Comparison of ENCODE assay signal across 1 cellular context in the genomic region with DNA sequence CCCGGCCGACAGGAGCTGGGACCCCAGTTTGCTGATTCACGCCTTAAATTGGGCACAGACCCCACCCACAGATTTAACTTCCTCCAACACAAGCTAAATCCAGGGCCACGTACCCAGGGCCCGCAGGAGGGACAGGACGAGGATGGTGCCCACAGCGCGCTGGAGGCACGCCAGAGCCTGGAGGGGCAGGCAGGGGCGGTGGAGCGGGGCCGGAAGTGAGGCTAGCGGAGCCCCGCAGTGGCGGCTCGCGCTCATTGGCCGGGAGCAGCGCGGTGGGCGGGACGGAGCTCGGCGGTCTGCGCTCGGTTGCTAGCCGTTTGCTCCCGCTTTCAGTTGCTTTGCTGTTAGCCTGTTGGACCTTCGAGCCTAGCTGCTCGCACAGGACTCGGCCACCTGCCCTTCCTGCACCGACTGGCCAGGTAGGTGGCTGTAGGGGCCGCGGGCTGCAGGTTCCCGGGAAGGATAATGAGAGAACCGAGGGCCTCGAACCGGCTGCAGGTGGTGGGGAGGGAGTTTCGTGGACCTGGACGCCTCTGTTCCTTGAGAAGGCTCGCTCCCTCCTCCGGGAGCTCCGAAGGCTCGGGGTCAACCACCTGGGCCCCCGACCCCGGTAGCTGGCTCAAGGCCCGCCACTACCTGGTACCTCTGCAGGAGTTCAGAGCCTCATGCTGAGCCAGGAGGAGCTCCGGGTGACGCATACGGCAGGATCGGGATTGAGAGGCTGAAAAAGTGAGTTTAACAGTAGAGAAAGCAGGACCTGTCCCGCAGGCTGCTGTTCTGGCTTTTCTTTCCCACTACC.
TF ChIP-seq lines count a peak whose summit lies in the region.

A gene (plus strand): TSS at position 332 of the 799 bp plus-strand sequence. CDS start 8,212 bp downstream, outside the sequence.

TF ChIP-seq in HepG2, 621 proteins besides CTCF, POLR2A, EP300 and RAD21 (continued from another document and continues in another):
- TF ChIP-seq, protein P1, sequence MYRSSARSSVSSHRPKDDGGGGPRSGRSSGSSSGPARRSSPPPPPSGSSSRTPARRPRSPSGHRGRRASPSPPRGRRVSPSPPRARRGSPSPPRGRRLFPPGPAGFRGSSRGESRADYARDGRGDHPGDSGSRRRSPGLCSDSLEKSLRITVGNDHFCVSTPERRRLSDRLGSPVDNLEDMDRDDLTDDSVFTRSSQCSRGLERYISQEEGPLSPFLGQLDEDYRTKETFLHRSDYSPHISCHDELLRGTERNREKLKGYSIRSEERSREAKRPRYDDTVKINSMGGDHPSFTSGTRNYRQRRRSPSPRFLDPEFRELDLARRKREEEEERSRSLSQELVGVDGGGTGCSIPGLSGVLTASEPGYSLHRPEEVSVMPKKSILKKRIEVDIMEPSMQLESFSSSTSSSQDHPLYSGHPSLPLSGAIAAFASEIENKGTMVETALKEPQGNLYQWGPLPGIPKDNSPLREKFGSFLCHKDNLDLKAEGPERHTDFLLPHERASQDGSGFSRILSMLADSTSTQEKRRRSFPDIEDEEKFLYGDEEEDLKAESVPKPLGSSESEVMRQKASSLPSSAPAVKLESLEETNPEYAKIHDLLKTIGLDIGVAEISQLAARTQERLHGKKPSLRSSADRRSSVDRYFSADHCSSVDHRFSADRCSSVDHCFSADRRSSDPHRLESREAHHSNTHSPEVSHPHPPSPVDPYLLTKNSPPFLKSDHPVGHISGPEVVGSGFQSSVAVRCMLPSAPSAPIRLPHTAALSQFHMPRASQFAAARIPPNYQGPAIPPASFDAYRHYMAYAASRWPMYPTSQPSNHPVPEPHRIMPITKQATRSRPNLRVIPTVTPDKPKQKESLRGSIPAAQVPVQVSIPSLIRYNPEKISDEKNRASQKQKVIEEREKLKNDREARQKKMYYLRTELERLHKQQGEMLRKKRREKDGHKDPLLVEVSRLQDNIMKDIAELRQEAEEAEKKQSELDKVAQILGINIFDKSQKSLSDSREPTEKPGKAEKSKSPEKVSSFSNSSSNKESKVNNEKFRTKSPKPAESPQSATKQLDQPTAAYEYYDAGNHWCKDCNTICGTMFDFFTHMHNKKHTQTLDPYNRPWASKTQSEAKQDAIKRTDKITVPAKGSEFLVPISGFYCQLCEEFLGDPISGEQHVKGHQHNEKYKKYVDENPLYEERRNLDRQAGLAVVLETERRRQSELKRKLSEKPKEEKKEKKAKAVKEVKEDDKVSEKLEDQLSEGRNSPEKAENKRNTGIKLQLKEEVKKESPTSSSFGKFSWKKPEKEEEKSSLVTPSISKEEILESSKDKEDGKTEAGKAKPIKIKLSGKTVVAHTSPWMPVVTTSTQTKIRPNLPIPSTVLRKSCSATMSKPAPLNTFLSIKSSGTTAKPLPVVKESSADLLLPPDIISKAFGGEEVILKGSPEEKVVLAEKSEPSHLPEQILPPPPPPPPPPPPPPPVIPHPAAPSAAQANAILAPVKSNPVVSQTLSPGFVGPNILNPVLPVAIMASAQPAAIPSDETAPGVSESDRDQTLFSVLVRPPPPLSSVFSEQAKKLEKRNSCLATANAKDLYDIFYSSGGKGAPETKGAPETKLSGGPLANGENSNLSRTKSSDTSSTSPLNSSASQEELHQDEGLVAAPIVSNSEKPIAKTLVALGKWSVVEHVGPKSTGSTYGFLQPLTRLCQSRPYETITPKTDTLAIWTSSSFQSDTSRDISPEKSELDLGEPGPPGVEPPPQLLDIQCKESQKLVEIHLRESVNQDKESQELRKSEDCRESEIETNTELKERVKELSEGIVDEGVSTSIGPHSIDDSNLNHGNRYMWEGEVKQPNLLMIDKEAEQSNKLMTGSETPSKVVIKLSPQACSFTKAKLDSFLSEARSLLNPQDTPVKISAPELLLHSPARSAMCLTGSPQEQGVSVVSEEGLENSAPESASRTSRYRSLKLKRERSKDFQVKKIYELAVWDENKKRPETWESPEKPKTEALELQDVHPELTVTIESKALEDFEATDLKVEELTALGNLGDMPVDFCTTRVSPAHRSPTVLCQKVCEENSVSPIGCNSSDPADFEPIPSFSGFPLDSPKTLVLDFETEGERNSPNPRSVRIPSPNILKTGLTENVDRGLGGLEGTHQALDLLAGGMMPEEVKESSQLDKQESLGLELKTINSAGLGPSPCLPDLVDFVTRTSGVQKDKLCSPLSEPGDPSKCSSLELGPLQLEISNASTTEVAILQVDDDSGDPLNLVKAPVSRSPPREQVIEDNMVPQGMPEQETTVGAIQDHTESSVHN (CRISPR knock-in tag; IDR thresholded peaks at IDR 0.05), result no peak
- no peak for TF ChIP-seq SOX6 (IDR thresholded peaks at IDR 0.05)
- TF ChIP-seq SOX6 (CRISPR knock-in tag; IDR thresholded peaks at IDR 0.05), result peak; percentile 47
- TF ChIP-seq, protein P2, sequence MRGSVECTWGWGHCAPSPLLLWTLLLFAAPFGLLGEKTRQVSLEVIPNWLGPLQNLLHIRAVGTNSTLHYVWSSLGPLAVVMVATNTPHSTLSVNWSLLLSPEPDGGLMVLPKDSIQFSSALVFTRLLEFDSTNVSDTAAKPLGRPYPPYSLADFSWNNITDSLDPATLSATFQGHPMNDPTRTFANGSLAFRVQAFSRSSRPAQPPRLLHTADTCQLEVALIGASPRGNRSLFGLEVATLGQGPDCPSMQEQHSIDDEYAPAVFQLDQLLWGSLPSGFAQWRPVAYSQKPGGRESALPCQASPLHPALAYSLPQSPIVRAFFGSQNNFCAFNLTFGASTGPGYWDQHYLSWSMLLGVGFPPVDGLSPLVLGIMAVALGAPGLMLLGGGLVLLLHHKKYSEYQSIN (CRISPR knock-in tag; IDR thresholded peaks at IDR 0.05; ENCODE audit: borderline replicate concordance), result no peak
- no peak for TF ChIP-seq ETV6 (CRISPR knock-in tag; conservative IDR thresholded peaks at IDR 0.05)
- TF ChIP-seq SP1 (IDR thresholded peaks at IDR 0.05), result no peak
- peak; percentile 63; the same call in 1 of the 2 replicates for TF ChIP-seq SP1 (CRISPR knock-in tag; IDR thresholded peaks at IDR 0.05)
- no peak for TF ChIP-seq NR2F6 (IDR thresholded peaks at IDR 0.05)
- no peak; the same call in 1 of the 2 replicates for TF ChIP-seq NR2F6 (CRISPR knock-in tag; IDR thresholded peaks at IDR 0.05)
- no peak; the same call in 1 of the 2 replicates for TF ChIP-seq ZNF549 (CRISPR knock-in tag; IDR thresholded peaks at IDR 0.05)
- no peak for TF ChIP-seq ZBTB1 (CRISPR knock-in tag; IDR thresholded peaks at IDR 0.05; ENCODE audit: borderline replicate concordance)
- no peak for TF ChIP-seq NPAS2 (CRISPR knock-in tag; IDR thresholded peaks at IDR 0.05; ENCODE audit: borderline replicate concordance)
- TF ChIP-seq, protein P3, sequence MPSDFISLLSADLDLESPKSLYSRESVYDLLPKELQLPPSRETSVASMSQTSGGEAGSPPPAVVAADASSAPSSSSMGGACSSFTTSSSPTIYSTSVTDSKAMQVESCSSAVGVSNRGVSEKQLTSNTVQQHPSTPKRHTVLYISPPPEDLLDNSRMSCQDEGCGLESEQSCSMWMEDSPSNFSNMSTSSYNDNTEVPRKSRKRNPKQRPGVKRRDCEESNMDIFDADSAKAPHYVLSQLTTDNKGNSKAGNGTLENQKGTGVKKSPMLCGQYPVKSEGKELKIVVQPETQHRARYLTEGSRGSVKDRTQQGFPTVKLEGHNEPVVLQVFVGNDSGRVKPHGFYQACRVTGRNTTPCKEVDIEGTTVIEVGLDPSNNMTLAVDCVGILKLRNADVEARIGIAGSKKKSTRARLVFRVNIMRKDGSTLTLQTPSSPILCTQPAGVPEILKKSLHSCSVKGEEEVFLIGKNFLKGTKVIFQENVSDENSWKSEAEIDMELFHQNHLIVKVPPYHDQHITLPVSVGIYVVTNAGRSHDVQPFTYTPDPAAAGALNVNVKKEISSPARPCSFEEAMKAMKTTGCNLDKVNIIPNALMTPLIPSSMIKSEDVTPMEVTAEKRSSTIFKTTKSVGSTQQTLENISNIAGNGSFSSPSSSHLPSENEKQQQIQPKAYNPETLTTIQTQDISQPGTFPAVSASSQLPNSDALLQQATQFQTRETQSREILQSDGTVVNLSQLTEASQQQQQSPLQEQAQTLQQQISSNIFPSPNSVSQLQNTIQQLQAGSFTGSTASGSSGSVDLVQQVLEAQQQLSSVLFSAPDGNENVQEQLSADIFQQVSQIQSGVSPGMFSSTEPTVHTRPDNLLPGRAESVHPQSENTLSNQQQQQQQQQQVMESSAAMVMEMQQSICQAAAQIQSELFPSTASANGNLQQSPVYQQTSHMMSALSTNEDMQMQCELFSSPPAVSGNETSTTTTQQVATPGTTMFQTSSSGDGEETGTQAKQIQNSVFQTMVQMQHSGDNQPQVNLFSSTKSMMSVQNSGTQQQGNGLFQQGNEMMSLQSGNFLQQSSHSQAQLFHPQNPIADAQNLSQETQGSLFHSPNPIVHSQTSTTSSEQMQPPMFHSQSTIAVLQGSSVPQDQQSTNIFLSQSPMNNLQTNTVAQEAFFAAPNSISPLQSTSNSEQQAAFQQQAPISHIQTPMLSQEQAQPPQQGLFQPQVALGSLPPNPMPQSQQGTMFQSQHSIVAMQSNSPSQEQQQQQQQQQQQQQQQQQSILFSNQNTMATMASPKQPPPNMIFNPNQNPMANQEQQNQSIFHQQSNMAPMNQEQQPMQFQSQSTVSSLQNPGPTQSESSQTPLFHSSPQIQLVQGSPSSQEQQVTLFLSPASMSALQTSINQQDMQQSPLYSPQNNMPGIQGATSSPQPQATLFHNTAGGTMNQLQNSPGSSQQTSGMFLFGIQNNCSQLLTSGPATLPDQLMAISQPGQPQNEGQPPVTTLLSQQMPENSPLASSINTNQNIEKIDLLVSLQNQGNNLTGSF (CRISPR knock-in tag; IDR thresholded peaks at IDR 0.05), result peak; percentile 79; the same call in 1 of the 2 replicates
- no peak; the same call in 1 of the 2 replicates for TF ChIP-seq ZNF672 (CRISPR knock-in tag; IDR thresholded peaks at IDR 0.05)
- 0 out of 2 replicates have a peak, but pooled peaks have one; percentile 45 for TF ChIP-seq RARG (CRISPR knock-in tag; IDR thresholded peaks at IDR 0.05; ENCODE audit: low read depth)
- TF ChIP-seq, protein P4, sequence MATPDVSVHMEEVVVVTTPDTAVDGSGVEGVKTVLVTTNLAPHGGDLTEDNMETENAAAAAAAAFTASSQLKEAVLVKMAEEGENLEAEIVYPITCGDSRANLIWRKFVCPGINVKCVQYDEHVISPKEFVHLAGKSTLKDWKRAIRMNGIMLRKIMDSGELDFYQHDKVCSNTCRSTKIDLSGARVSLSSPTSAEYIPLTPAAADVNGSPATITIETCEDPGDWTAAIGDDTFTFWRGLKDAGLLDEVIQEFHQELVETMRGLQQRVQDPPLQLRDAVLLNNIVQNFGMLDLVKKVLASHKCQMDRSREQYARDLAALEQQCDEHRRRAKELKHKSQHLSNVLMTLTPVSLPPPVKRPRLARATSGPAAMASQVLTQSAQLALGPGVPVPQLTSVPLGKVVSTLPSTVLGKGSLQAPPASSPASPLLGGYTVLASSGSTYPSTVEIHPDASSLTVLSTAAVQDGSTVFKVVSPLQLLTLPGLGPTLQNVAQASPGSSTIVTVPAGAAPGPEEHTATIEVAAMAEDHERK (CRISPR knock-in tag; IDR thresholded peaks at IDR 0.05; ENCODE audit: low read depth), result peak; percentile 26; the same call in 1 of the 2 replicates
- TF ChIP-seq NFIB (CRISPR knock-in tag; IDR thresholded peaks at IDR 0.05; ENCODE audit: borderline replicate concordance), result no peak
- TF ChIP-seq, protein P5, sequence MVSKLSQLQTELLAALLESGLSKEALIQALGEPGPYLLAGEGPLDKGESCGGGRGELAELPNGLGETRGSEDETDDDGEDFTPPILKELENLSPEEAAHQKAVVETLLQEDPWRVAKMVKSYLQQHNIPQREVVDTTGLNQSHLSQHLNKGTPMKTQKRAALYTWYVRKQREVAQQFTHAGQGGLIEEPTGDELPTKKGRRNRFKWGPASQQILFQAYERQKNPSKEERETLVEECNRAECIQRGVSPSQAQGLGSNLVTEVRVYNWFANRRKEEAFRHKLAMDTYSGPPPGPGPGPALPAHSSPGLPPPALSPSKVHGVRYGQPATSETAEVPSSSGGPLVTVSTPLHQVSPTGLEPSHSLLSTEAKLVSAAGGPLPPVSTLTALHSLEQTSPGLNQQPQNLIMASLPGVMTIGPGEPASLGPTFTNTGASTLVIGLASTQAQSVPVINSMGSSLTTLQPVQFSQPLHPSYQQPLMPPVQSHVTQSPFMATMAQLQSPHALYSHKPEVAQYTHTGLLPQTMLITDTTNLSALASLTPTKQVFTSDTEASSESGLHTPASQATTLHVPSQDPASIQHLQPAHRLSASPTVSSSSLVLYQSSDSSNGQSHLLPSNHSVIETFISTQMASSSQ (IDR thresholded peaks at IDR 0.05; ENCODE audit: low read depth), result no peak
- TF ChIP-seq, protein P5 (CRISPR knock-in tag; IDR thresholded peaks at IDR 0.05; ENCODE audit: borderline replicate concordance), result peak; percentile 46; the same call in 1 of the 2 replicates
- TF ChIP-seq ZNF292 (CRISPR knock-in tag; IDR thresholded peaks at IDR 0.05; ENCODE audit: borderline replicate concordance, low read depth), result peak; percentile 81
- no peak for TF ChIP-seq ZNF180 (CRISPR knock-in tag; IDR thresholded peaks at IDR 0.05; ENCODE audit: borderline replicate concordance, low read depth)
- no peak; the same call in 1 of the 2 replicates for TF ChIP-seq KLF11 (CRISPR knock-in tag; IDR thresholded peaks at IDR 0.05)
- TF ChIP-seq, protein P6, sequence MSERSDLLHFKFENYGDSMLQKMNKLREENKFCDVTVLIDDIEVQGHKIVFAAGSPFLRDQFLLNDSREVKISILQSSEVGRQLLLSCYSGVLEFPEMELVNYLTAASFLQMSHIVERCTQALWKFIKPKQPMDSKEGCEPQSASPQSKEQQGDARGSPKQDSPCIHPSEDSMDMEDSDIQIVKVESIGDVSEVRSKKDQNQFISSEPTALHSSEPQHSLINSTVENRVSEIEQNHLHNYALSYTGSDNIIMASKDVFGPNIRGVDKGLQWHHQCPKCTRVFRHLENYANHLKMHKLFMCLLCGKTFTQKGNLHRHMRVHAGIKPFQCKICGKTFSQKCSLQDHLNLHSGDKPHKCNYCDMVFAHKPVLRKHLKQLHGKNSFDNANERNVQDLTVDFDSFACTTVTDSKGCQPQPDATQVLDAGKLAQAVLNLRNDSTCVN (CRISPR knock-in tag; IDR thresholded peaks at IDR 0.05; ENCODE audit: borderline replicate concordance), result no peak
- no peak for TF ChIP-seq RBM22 (optimal IDR thresholded peaks at IDR 0.05; ENCODE audit: low read length)
- TF ChIP-seq ZNF143 (CRISPR knock-in tag; IDR thresholded peaks at IDR 0.05), result no peak
- no peak for TF ChIP-seq ZNF615 (CRISPR knock-in tag; IDR thresholded peaks at IDR 0.05; ENCODE audit: borderline replicate concordance)
- peak; percentile 40; the same call in 1 of the 2 replicates for TF ChIP-seq RFX5 (IDR thresholded peaks at IDR 0.05; ENCODE audit: low read depth, low read length)
- TF ChIP-seq, protein P7, sequence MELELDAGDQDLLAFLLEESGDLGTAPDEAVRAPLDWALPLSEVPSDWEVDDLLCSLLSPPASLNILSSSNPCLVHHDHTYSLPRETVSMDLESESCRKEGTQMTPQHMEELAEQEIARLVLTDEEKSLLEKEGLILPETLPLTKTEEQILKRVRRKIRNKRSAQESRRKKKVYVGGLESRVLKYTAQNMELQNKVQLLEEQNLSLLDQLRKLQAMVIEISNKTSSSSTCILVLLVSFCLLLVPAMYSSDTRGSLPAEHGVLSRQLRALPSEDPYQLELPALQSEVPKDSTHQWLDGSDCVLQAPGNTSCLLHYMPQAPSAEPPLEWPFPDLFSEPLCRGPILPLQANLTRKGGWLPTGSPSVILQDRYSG (CRISPR knock-in tag; IDR thresholded peaks at IDR 0.05), result peak; percentile 54; the same call in 1 of the 2 replicates
- no peak for TF ChIP-seq TBP (CRISPR knock-in tag; IDR thresholded peaks at IDR 0.05)
